Comparison of ENCODE assay signal across 8 cellular contexts in genomic region chr12:12714276-12715001, GRCh38.
DNase-seq lines count a peak whose midpoint lies in the region; ATAC-seq lines count a peak whose summit lies in the region.

No MANE protein-coding gene starts in this region.

- peak; percentile 42 for DNase-seq in DMS153 (lab: John Stamatoyannopoulos, UW)
- DNase-seq in NCI-H510A (lab: John Stamatoyannopoulos, UW) = peak; percentile 37
- DNase-seq in activated T-helper 9 cell treated with anti-CD3 and anti-CD28 coated beads, Interleukin-2, amount 50 U/mL, for 16 hours (ENCODE audit: low read depth) = peak; percentile 36
- peak; percentile 39 for DNase-seq in glomerular visceral epithelial cell (ENCODE audit: extremely low spot score)
- peak; percentile 66 for DNase-seq in retina

- ATAC-seq in GM21786 (IDR thresholded peaks at IDR 0.05; ENCODE audit: unreplicated experiment) (peak; percentile 30), GM21360 (IDR thresholded peaks at IDR 0.05; ENCODE audit: unreplicated experiment) (no peak), HG02571 (IDR thresholded peaks at IDR 0.05; ENCODE audit: unreplicated experiment) (no peak)
